ENCODE assay signal across 8 cellular contexts in genomic region chr1:192477630-192478029, GRCh38.
A peak's percentile ranks its signal among the peaks of the same experiment; 100 is the strongest.
DNase-seq lines count a peak whose midpoint lies in the region; TF ChIP-seq lines count a peak whose summit lies in the region.

No MANE protein-coding gene starts in this region.

- in situ Hi-C loops in astrocyte of the spinal cord (cut with HindIII; ENCODE audit: low sequenced_read_pairs): no loop called here

- peak; percentile 45 for DNase-seq in NCI-H510A treated with DMSO at 0.1 percent for 48 hours (lab: John Stamatoyannopoulos, UW)
- no peak for DNase-seq in NCI-H510A (lab: John Stamatoyannopoulos, UW)
- DNase-seq in H4 (ENCODE audit: low spot score): peak; percentile 57
- peak; percentile 0 for DNase-seq in NCI-H2029 (lab: John Stamatoyannopoulos, UW)
- DNase-seq in astrocyte of the spinal cord (ENCODE audit: low read depth, low spot score): peak; percentile 76
- peak; percentile 64 for DNase-seq in left kidney (ENCODE audit: low read depth, low spot score)
- DNase-seq in NCI-H128 (lab: John Stamatoyannopoulos, UW; ENCODE audit: unreplicated experiment): no peak
- DNase-seq in cerebellar nuclear complex (lab: John Stamatoyannopoulos, UW): no peak

- TF ChIP-seq CTCF in astrocyte of the spinal cord (IDR thresholded peaks at IDR 0.05; ENCODE audit: low read depth, low read length): peak; percentile 45

- H3K4me3 ChIP-seq in astrocyte of the spinal cord (ENCODE audit: low read depth, low read length): no peak overlapping the region

Comparison
In these comparisons a context has a peak if more than half of its experiments do, and no peak if none do; other contexts are left out.
1. DNase-seq: peak in NCI-H510A treated with DMSO at 0.1 percent for 48 hours (single experiment), H4 (single experiment), NCI-H2029 (single experiment), astrocyte of the spinal cord (single experiment) and left kidney (single experiment); none in NCI-H510A (single experiment), NCI-H128 (single experiment) and cerebellar nuclear complex (0 of 2).